In the genomic region with DNA sequence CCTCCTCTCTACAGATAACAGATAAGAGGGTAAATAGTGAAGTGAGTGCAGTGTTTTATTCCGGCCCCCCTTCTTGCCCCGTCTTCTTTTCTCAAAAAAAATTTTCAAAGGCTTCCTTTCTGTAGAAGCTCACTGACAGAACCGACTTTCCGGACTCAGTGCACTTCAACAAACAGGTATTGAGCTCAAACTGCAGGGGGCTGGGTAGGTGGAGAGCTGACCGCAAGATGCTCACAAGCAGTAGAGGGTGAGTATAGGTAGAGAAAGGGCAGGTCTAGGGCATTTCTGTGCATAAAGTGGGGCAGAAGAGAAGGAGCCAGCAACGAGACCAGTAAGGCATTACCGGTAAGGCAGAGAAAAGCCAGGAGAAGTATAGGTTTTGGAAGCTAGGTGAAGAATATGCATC, we compare ENCODE assay signal across 9 cellular contexts.
A peak's percentile ranks its signal among the peaks of the same experiment; 100 is the strongest.
DNase-seq lines count a peak whose midpoint lies in the region; ATAC-seq and TF ChIP-seq lines count a peak whose summit lies in the region.
"Had no signal": no experiment of that assay in that cellular context is flagged by ENCODE, and none has a peak within 500 bp of the region (broad histone marks: within the 10 kb centered on the region; RNA-seq: fewer than 3 reads in every experiment).

No MANE protein-coding gene starts in this region.

- no peak for TF ChIP-seq CTCF in osteocyte (IDR thresholded peaks at IDR 0.05)

- DNase-seq in T follicular helper cell (ENCODE audit: low read depth) (peak; percentile 68), osteocyte (ENCODE audit: extremely low spot score, unreplicated experiment) (no peak), pons (ENCODE audit: low spot score) (no peak), HPDE6-E6E7 (ENCODE audit: extremely low spot score) (no peak), HT-29 (ENCODE audit: low spot score) (no peak)
- peak; percentile 60 for DNase-seq in activated gamma-delta T cell treated with anti-CD3 and anti-CD28 coated beads, Interleukin-2, amount 50 U/mL, for 16 hours (ENCODE audit: low read depth)
- DNase-seq in stimulated activated CD4-positive, alpha-beta T cell treated with anti-CD3 and anti-CD28 coated beads, TNF-alpha, amount 100 ng/mL, for 24 hours (ENCODE audit: low read depth in 3 of 3), result peak; percentile 35 to 42 (median 35)
- DNase-seq: SJCRH30 had no signal

- peaks cover 16% of the 10 kb centered on the region for H3K36me3 Mint-ChIP-seq in osteocyte (ENCODE audit: unreplicated experiment)

- H3K27me3 Mint-ChIP-seq in osteocyte (ENCODE audit: unreplicated experiment), result no peaks in the 10 kb centered on the region

- peaks cover 4% of the 10 kb centered on the region for H3K4me1 Mint-ChIP-seq in osteocyte (ENCODE audit: unreplicated experiment)

- peaks cover 3% of the 10 kb centered on the region for H3K9me3 Mint-ChIP-seq in osteocyte (ENCODE audit: unreplicated experiment)

- ATAC-seq in GM18867 (IDR thresholded peaks at IDR 0.05; ENCODE audit: unreplicated experiment), result peak; percentile 42

- H3K27ac Mint-ChIP-seq in osteocyte (ENCODE audit: unreplicated experiment), result no peak overlapping the region

- H3K4me3 Mint-ChIP-seq in osteocyte (ENCODE audit: unreplicated experiment), result no peak overlapping the region

Comparison
In these comparisons a context has a peak if more than half of its experiments do, and no peak if none do; other contexts are left out.
1. DNase-seq: peak in T follicular helper cell (single experiment), activated gamma-delta T cell treated with anti-CD3 and anti-CD28 coated beads, Interleukin-2, amount 50 U/mL, for 16 hours (single experiment) and stimulated activated CD4-positive, alpha-beta T cell treated with anti-CD3 and anti-CD28 coated beads, TNF-alpha, amount 100 ng/mL, for 24 hours (3 of 3); none in osteocyte (single experiment), pons (single experiment), HPDE6-E6E7 (single experiment) and HT-29 (single experiment).